18 cellular contexts compared by ENCODE assay signal in genomic region chr12:106297075-106297474, GRCh38. TPM values are rescaled to one million over a fixed set of nuclear protein-coding genes. Genes with fewer than 3 reads are reported as not detected.
A peak's percentile ranks its signal among the peaks of the same experiment; 100 is the strongest.
DNase-seq lines count a peak whose midpoint lies in the region; ATAC-seq, FAIRE-seq and TF ChIP-seq lines count a peak whose summit lies in the region.
"Had no signal": no experiment of that assay in that cellular context is flagged by ENCODE, and none has a peak within 500 bp of the region (broad histone marks: within the 10 kb centered on the region; RNA-seq: fewer than 3 reads in every experiment).

No MANE protein-coding gene starts in this region.

- no peaks in the 10 kb centered on the region for H3K9me3 ChIP-seq in CD4-positive, alpha-beta T cell (ENCODE audit: control insufficient read depth, low read length)
- H3K9me3 ChIP-seq in OCI-LY7 (ENCODE audit: low read length), result no peaks in the 10 kb centered on the region
- no peaks in the 10 kb centered on the region for H3K9me3 ChIP-seq in hepatocyte (ENCODE audit: low read depth)

- H3K4me1 ChIP-seq in ACC112 (ENCODE audit: control insufficient read depth, insufficient read depth, low read length, unreplicated experiment) (peaks cover 27% of the 10 kb centered on the region), OCI-LY7 (ENCODE audit: insufficient read depth, low read length, poor library complexity, severe bottlenecking) (peaks cover 37% of the 10 kb centered on the region), hepatocyte (ENCODE audit: insufficient read depth) (peaks cover 11% of the 10 kb centered on the region)

- no peak overlapping the region for H3K4me3 Mint-ChIP-seq in CD4-positive, alpha-beta T cell
- H3K4me3 Mint-ChIP-seq: CD8-positive, alpha-beta T cell had no signal

- no peak for TF ChIP-seq CTCF in CD4-positive, alpha-beta T cell (IDR thresholded peaks at IDR 0.05)
- no peak for TF ChIP-seq CTCF in OCI-LY7 (conservative IDR thresholded peaks at IDR 0.05; ENCODE audit: low read length)
- no peak for TF ChIP-seq CTCF in hepatocyte (IDR thresholded peaks at IDR 0.05; ENCODE audit: poor library complexity)

- H3K9me3 Mint-ChIP-seq in CD4-positive, alpha-beta T cell, result no peaks in the 10 kb centered on the region
- H3K9me3 Mint-ChIP-seq: CD8-positive, alpha-beta T cell had no signal

- H3K79me2 ChIP-seq in ACC112 (ENCODE audit: control insufficient read depth, insufficient read depth, low read length, unreplicated experiment) (no peaks in the 10 kb centered on the region), OCI-LY7 (ENCODE audit: insufficient read depth, low read depth, low read length) (no peaks in the 10 kb centered on the region), hepatocyte (no peaks in the 10 kb centered on the region)

- H3K9me2 ChIP-seq in OCI-LY7 (ENCODE audit: insufficient read depth, low read length) (no peaks in the 10 kb centered on the region), hepatocyte (replicated peaks; ENCODE audit: insufficient read depth) (no peaks in the 10 kb centered on the region)

- no peaks in the 10 kb centered on the region for H3K27me3 ChIP-seq in ACC112 (ENCODE audit: insufficient read depth, low read length)
- H3K27me3 ChIP-seq in CD4-positive, alpha-beta T cell (ENCODE audit: control insufficient read depth, insufficient read depth, low read length), result no peaks in the 10 kb centered on the region
- no peaks in the 10 kb centered on the region for H3K27me3 ChIP-seq in hepatocyte

- H4K20me1 ChIP-seq in OCI-LY7 (ENCODE audit: insufficient read depth, low read length), result no peaks in the 10 kb centered on the region
- H4K20me1 ChIP-seq in hepatocyte (ENCODE audit: insufficient read depth, poor library complexity, severe bottlenecking), result no peaks in the 10 kb centered on the region

- H3K27me3 Mint-ChIP-seq in CD4-positive, alpha-beta T cell, result no peaks in the 10 kb centered on the region

- H3K4me3 ChIP-seq in ACC112 (ENCODE audit: low read depth, low read length), result no peak overlapping the region
- no peak overlapping the region for H3K4me3 ChIP-seq in OCI-LY7 (ENCODE audit: low read depth, low read length, poor library complexity, severe bottlenecking)
- no peak overlapping the region for H3K4me3 ChIP-seq in hepatocyte
- H3K4me3 ChIP-seq: GM12878 had no signal

- WGBS in hepatocyte (ENCODE audit: low lambda C conversion rate, missing lambda C conversion rate), result 90% methylated on average over 3 of the region's 3 CpGs

- H3K27ac ChIP-seq in ACC112 (ENCODE audit: low read depth, low read length) (peak overlapping the region; percentile 44; the same call in 1 of the 2 replicates), OCI-LY7 (ENCODE audit: low read depth, low read length, poor library complexity, severe bottlenecking) (no peak overlapping the region), hepatocyte (peak overlapping the region; percentile 76)
- H3K27ac ChIP-seq in CD4-positive, alpha-beta T cell (ENCODE audit: low read depth, low read length), result no peak overlapping the region

- peaks cover 6% of the 10 kb centered on the region for H3K36me3 Mint-ChIP-seq in CD4-positive, alpha-beta T cell (ENCODE audit: low read depth)
- H3K36me3 Mint-ChIP-seq: CD8-positive, alpha-beta T cell had no signal

- H3K4me2 ChIP-seq in OCI-LY7 (ENCODE audit: low read length) (peak overlapping the region; percentile 57; the same call in 1 of the 2 replicates), hepatocyte (no peak overlapping the region)

- no peak for TF ChIP-seq POLR2A in GM12892 (IDR thresholded peaks at IDR 0.05; ENCODE audit: low read depth, low read length)

- peaks cover 25% of the 10 kb centered on the region for H3K4me1 Mint-ChIP-seq in CD4-positive, alpha-beta T cell (ENCODE audit: low read depth)

- H2AFZ ChIP-seq in ACC112 (ENCODE audit: low read length, unreplicated experiment), result no peak overlapping the region
- H2AFZ ChIP-seq in OCI-LY7 (ENCODE audit: low read length), result peak overlapping the region; percentile 60; the same call in 1 of the 2 replicates
- no peak overlapping the region for H2AFZ ChIP-seq in hepatocyte

- no peak for DNase-seq in CD4-positive, alpha-beta T cell
- DNase-seq in OCI-LY7 (ENCODE audit: low spot score) (no peak), hepatocyte (ENCODE audit: low spot score) (no peak), SIG-M5 (lab: John Stamatoyannopoulos, UW) (no peak), GM12892 (ENCODE audit: insufficient read length) (no peak)
- DNase-seq: CD8-positive, alpha-beta T cell; DMS79; GOT3; Kasumi-1; NCI-H1105 treated with DMSO at 0.1 percent for 48 hours; NCI-H187 treated with DMSO at 0.1 percent for 48 hours; NCI-H446; NK-92 treated with Interleukin-12 subunit alpha and Interleukin-12 subunit beta, amount 100 ng/mL, for 24 hours had no signal

- intact Hi-C loops in CD4-positive, alpha-beta T cell (cut with DNase I, micrococcal nuclease), result no loop called here
- intact Hi-C loops in OCI-LY7 (cut with micrococcal nuclease; ENCODE audit: unreplicated experiment), result no loop called here

- H3K27ac Mint-ChIP-seq in CD4-positive, alpha-beta T cell, result peak overlapping the region; percentile 40
- H3K27ac Mint-ChIP-seq: CD8-positive, alpha-beta T cell had no signal

- H3K36me3 ChIP-seq in ACC112 (ENCODE audit: insufficient read depth, low read length) (no peaks in the 10 kb centered on the region), OCI-LY7 (ENCODE audit: insufficient read depth, low read length) (no peaks in the 10 kb centered on the region), hepatocyte (replicated peaks; ENCODE audit: insufficient read depth, low read depth) (no peaks in the 10 kb centered on the region)

- POLR2A ChIA-PET in CD4-positive, alpha-beta T cell (lab: Charles Lee), result interaction anchor here (0.8 to 1.9 kb wide), 5 partner anchors 12 to 70 kb away, joined by 3 to 7 read pairs (median 4); partner anchors contain the start of gene POLR3B
- POLR2A ChIA-PET in OCI-LY7 (lab: Charles Lee), result interaction anchor here (1.5 kb wide), 1 partner anchor 61 kb away, joined by 5 read pairs; no protein-coding TSS in a partner anchor

- no peak for FAIRE-seq in GM12892 (lab: Jason Lieb, UNC)
- FAIRE-seq: D721Med, GM12878, GM18507 had no signal

- ATAC-seq in CD4-positive, alpha-beta T cell (ENCODE audit: poor library complexity), result no peak
- ATAC-seq in HG03565 (IDR thresholded peaks at IDR 0.05; ENCODE audit: unreplicated experiment), result no peak
- ATAC-seq: CD8-positive, alpha-beta T cell; GM12878 had no signal

- BruUV-seq in OCI-LY7 (replicated peaks; lab: Mats Ljungman, UMichigan), result no TSS peak

- CTCF ChIA-PET in CD4-positive, alpha-beta T cell (lab: Charles Lee), result interaction anchor here (1.5 to 3.0 kb wide), 4 partner anchors 14 to 73 kb away, joined by 5 to 14 read pairs (median 8); partner anchors contain the start of gene POLR3B
- CTCF ChIA-PET in OCI-LY7 (lab: Charles Lee; ENCODE audit: unreplicated experiment), result interaction anchor here (0.9 to 1.3 kb wide), 3 partner anchors 18 to 70 kb away, joined by 3 to 4 read pairs (median 3); no protein-coding TSS in a partner anchor

RNA-seq across cellular contexts. Expression of gene TCP11L2, which starts 5.5 kb away (rescaled TPM):
- total RNA-seq in CD4-positive, alpha-beta T cell, result 100 to 1,000 TPM; 139 to 144 TPM
- 1.2 and 1.8 TPM in 2 replicates for total RNA-seq in OCI-LY7 (2014; rRNA removed; shearing (Covaris generic))
- total RNA-seq in OCI-LY7 (2022), result 9.8 and 10.4 TPM in 2 replicates
- 30.7 and 38.4 TPM in 2 replicates for total RNA-seq in hepatocyte
- polyA plus RNA-seq in hepatocyte, result 8.5 and 9.6 TPM in 2 replicates
- 1.8 TPM for polyA plus RNA-seq in GM12892 (2012; ENCODE audit: missing spikeins)

RNA-seq across cellular contexts. Expression of gene CKAP4, which starts 49.3 kb away (rescaled TPM):
- 10 to 100 TPM; 14.7 to 15.7 TPM for total RNA-seq in CD4-positive, alpha-beta T cell
- 17.5 and 18.9 TPM in 2 replicates for total RNA-seq in OCI-LY7 (2014; rRNA removed; shearing (Covaris generic))
- total RNA-seq in OCI-LY7 (2022) (31.9 and 40.5 TPM in 2 replicates), hepatocyte (140 and 151 TPM in 2 replicates)
- 258 and 266 TPM in 2 replicates for polyA plus RNA-seq in hepatocyte
- 7.0 TPM for polyA plus RNA-seq in GM12892 (2012; ENCODE audit: missing spikeins)

Comparison
In these comparisons a context has a peak if more than half of its experiments do, and no peak if none do; other contexts are left out.
1. H3K27ac ChIP-seq: peak in ACC112 (single experiment) and hepatocyte (single experiment); none in CD4-positive, alpha-beta T cell (single experiment) and OCI-LY7 (single experiment).